Comparison of ENCODE assay signal across 18 cellular contexts in the genomic region with DNA sequence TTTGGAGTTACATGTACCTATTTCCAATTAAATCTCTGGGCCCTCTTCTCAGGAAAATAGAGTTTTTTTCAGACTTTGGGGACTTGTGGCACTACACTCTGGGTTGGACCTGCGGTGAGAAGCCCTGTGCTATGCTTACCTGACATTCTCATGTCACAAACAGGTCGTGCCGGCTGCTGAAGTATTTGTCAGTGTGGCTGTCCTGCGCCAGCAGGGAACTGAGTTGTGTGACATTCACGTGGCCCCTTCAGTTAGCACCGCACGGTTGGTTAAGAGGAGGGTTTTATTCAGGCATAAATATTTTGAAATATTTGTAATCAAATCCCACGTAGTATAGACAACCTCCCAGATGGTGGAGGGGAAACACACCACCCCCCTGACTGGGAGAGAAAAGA. TPM values are rescaled to one million over a fixed set of nuclear protein-coding genes. Genes with fewer than 3 reads are reported as not detected.
DNase-seq lines count a peak whose midpoint lies in the region; ATAC-seq and TF ChIP-seq lines count a peak whose summit lies in the region.
"Had no signal": no experiment of that assay in that cellular context is flagged by ENCODE, and none has a peak within 500 bp of the region (broad histone marks: within the 10 kb centered on the region; RNA-seq: fewer than 3 reads in every experiment).

No MANE protein-coding gene starts in this region.

- POLR2A ChIA-PET in AG04449 (lab: Yijun Ruan, JAX) = interaction anchor here (1.0 to 2.0 kb wide), 11 partner anchors 8 to 118 kb away, joined by 3 to 22 read pairs (median 5); partner anchors contain the start of gene COL6A1

- H3K4me1 ChIP-seq in Peyer's patch = peaks cover 0 to 12% (median 0%) of the 10 kb centered on the region in 4 donors
- peaks cover 0 to 4% of the 10 kb centered on the region in 2 donors for H3K4me1 ChIP-seq in left lung
- H3K4me1 ChIP-seq in skeletal muscle satellite cell (ENCODE audit: control insufficient read depth, insufficient read depth, low read length) = peaks cover 18% of the 10 kb centered on the region
- H3K4me1 ChIP-seq: BE2C had no signal

- CTCF ChIA-PET in AG04449 (lab: Yijun Ruan, JAX) = interaction anchor here (1.4 to 2.4 kb wide), 2 partner anchors 12 to 119 kb away, joined by 3 to 14 read pairs; no protein-coding TSS in a partner anchor

- peak overlapping the region; percentile 79 for H3K9ac ChIP-seq in skeletal muscle satellite cell (ENCODE audit: low read depth, low read length)

- H3K4me3 ChIP-seq in AG04449 (ENCODE audit: low read depth, low read length) (peak overlapping the region; percentile 45), Peyer's patch (peak overlapping the region in 1 of 4 donors; percentile 14), left lung (no peak overlapping the region), skeletal muscle satellite cell (ENCODE audit: low read length) (peak overlapping the region; percentile 55)
- H3K4me3 ChIP-seq: GM12878 had no signal

- H3K27ac ChIP-seq in Peyer's patch (peak overlapping the region; percentile 63 to 92 (median 77)), left lung (peak overlapping the region; percentile 57 to 82)

- H3K27me3 ChIP-seq in Peyer's patch (no peaks in the 10 kb centered on the region), left lung (peaks cover 0 to 5% of the 10 kb centered on the region in 2 donors), skeletal muscle satellite cell (ENCODE audit: control insufficient read depth, insufficient read depth, low read length) (no peaks in the 10 kb centered on the region)
- H3K27me3 ChIP-seq: BE2C had no signal

- intact Hi-C loops in left lung (cut with DNase I) = no loop called here

- H3K9me3 ChIP-seq in Peyer's patch (no peaks in the 10 kb centered on the region), left lung (peaks cover 0 to 13% of the 10 kb centered on the region in 2 donors), skeletal muscle satellite cell (replicated peaks; ENCODE audit: low read length) (peaks cover 4% of the 10 kb centered on the region)
- H3K9me3 ChIP-seq: BE2C had no signal

- H3K36me3 ChIP-seq in Peyer's patch (no peaks in the 10 kb centered on the region), left lung (no peaks in the 10 kb centered on the region), skeletal muscle satellite cell (ENCODE audit: insufficient read depth, low read length) (no peaks in the 10 kb centered on the region)
- H3K36me3 ChIP-seq: BE2C had no signal

- ATAC-seq in left lung = no peak
- ATAC-seq in HG02870 (IDR thresholded peaks at IDR 0.05; ENCODE audit: unreplicated experiment) = no peak
- ATAC-seq: effector memory CD8-positive, alpha-beta T cell; GM12878; WTC11 had no signal

- no peak for TF ChIP-seq CTCF in AG04449 (IDR thresholded peaks at IDR 0.05; ENCODE audit: insufficient read depth, low read length, missing control alignments)
- no peak for TF ChIP-seq CTCF in Peyer's patch (IDR thresholded peaks at IDR 0.05)
- TF ChIP-seq CTCF in left lung (IDR thresholded peaks at IDR 0.05) = no peak

- peak overlapping the region; percentile 77 for H3K4me2 ChIP-seq in skeletal muscle satellite cell (ENCODE audit: low read length)

- DNase-seq in AG04449 (ENCODE audit: low read depth, low spot score) = no peak
- DNase-seq in Peyer's patch = peak in 1 of 3 donors; percentile 43
- peak in 1 of 2 donors; percentile 46 for DNase-seq in left lung
- DNase-seq in NCI-H1694 treated with DMSO at 0.1 percent for 48 hours (lab: John Stamatoyannopoulos, UW) = no peak
- no peak for DNase-seq in RPMI8226
- DNase-seq in NCI-H2196 treated with DMSO at 0.1 percent for 48 hours (lab: John Stamatoyannopoulos, UW; ENCODE audit: unreplicated experiment) = no peak
- DNase-seq: activated T-cell treated with anti-CD3 and anti-CD28 coated beads, Interleukin-2, amount 50 U/mL, for 1 hour; anterior cingulate cortex; BE2C; DND-41; effector memory CD8-positive, alpha-beta T cell; hippocampal formation; Karpas-422; NCI-H2107 had no signal

- no peak for TF ChIP-seq POLR2A in Peyer's patch (IDR thresholded peaks at IDR 0.05)

RNA-seq across cellular contexts. Expression of gene COL6A2, which starts 6.3 kb away (rescaled TPM):
- total RNA-seq in Peyer's patch (1,000 to 10,000 TPM in 1 of 4 donors, 100 to 1,000 TPM in 2, 10 to 100 TPM in 1; 59.9 to 1,087 (median 166) TPM), left lung (100 to 1,000 TPM; 405 to 474 TPM)
- 1,183 and 1,453 TPM in 2 replicates for total RNA-seq in skeletal muscle satellite cell (2012; rRNA removed)

Comparison
In these comparisons a context has a peak if more than half of its experiments do, and no peak if none do; other contexts are left out.
1. H3K4me3 ChIP-seq: peak in AG04449 (single experiment) and skeletal muscle satellite cell (single experiment); none in left lung (0 of 2).